In genomic region chr10:8033812-8034665, GRCh38 we compare ENCODE assay signal across 11 cellular contexts. TPM values are rescaled to one million over a fixed set of nuclear protein-coding genes. Genes with fewer than 3 reads are reported as not detected.
DNase-seq lines count a peak whose midpoint lies in the region; ATAC-seq and TF ChIP-seq lines count a peak whose summit lies in the region.
"Had no signal": no experiment of that assay in that cellular context is flagged by ENCODE, and none has a peak within 500 bp of the region (broad histone marks: within the 10 kb centered on the region; RNA-seq: fewer than 3 reads in every experiment).

No MANE protein-coding gene starts in this region.

- no peak for TF ChIP-seq EP300 in suprapubic skin (IDR thresholded peaks at IDR 0.05)

- H3K4me3 ChIP-seq in lower lobe of right lung (peak overlapping the region; percentile 6), suprapubic skin (peak overlapping the region; percentile 40)

- peak; percentile 5 for DNase-seq in activated naive CD4-positive, alpha-beta T cell treated with Interleukin-2 at 50 U/mL for 16 hours
- no peak for DNase-seq in activated naive CD4-positive, alpha-beta T cell (lab: John Stamatoyannopoulos, UW)
- DNase-seq in ecto neural progenitor cell (ENCODE audit: low spot score) (peak; percentile 55), lower lobe of right lung (no peak), suprapubic skin (ENCODE audit: low spot score in 2 of 2) (no peak), T-helper 9 cell (no peak)
- DNase-seq in NK-92 treated with Interleukin-12 subunit alpha and Interleukin-12 subunit beta, amount 100 ng/mL, for 24 hours (lab: John Stamatoyannopoulos, UW) = no peak
- DNase-seq: NCI-H748 treated with DMSO at 0.1 percent for 48 hours; stimulated activated CD4-positive, alpha-beta T cell treated with anti-CD3 and anti-CD28 coated beads, Interleukin-2, amount 100 ng/mL, for 48 hours had no signal

- TF ChIP-seq POLR2A in suprapubic skin (IDR thresholded peaks at IDR 0.05) = no peak

- WGBS in suprapubic skin = under 1% methylated on average over 33 of the region's 54 CpGs

- H3K27ac ChIP-seq in lower lobe of right lung (no peak overlapping the region), suprapubic skin (no peak overlapping the region)
- H3K27ac ChIP-seq: tibial artery had no signal

- H3K36me3 ChIP-seq in lower lobe of right lung (no peaks in the 10 kb centered on the region), suprapubic skin (no peaks in the 10 kb centered on the region)
- H3K36me3 ChIP-seq: tibial artery had no signal

- ATAC-seq in lower lobe of right lung = peak; percentile 28 to 36
- no peak for ATAC-seq in HG02678 (IDR thresholded peaks at IDR 0.05; ENCODE audit: unreplicated experiment)

- TF ChIP-seq CTCF in lower lobe of right lung (IDR thresholded peaks at IDR 0.05) (no peak), suprapubic skin (IDR thresholded peaks at IDR 0.05) (no peak)

- H3K27me3 ChIP-seq in lower lobe of right lung (ENCODE audit: low read depth) (peaks cover 94% of the 10 kb centered on the region), suprapubic skin (peaks cover 85% of the 10 kb centered on the region)

- intact Hi-C loops in lower lobe of right lung (cut with DNase I) = no loop called here

- H3K4me1 ChIP-seq in lower lobe of right lung (peaks cover 18% of the 10 kb centered on the region), suprapubic skin (peaks cover 45% of the 10 kb centered on the region)

- H3K9me3 ChIP-seq in lower lobe of right lung (no peaks in the 10 kb centered on the region), suprapubic skin (no peaks in the 10 kb centered on the region)
- H3K9me3 ChIP-seq: tibial artery had no signal

RNA-seq across cellular contexts. Expression of gene GATA3, which starts 20.4 kb away (rescaled TPM):
- total RNA-seq in lower lobe of right lung = 4.6 TPM
- total RNA-seq in suprapubic skin = 100 to 1,000 TPM in 3 of 4 donors, 10 to 100 TPM in 1; 91.0 to 241 (median 164) TPM

Comparison
In these comparisons a context has a peak if more than half of its experiments do, and no peak if none do; other contexts are left out.
1. DNase-seq: peak in activated naive CD4-positive, alpha-beta T cell treated with Interleukin-2 at 50 U/mL for 16 hours (single experiment) and ecto neural progenitor cell (single experiment); none in activated naive CD4-positive, alpha-beta T cell (0 of 4), lower lobe of right lung (single experiment), suprapubic skin (0 of 2), T-helper 9 cell (single experiment) and NK-92 treated with Interleukin-12 subunit alpha and Interleukin-12 subunit beta, amount 100 ng/mL, for 24 hours (single experiment).
2. RNA of gene GATA3, which starts 20.4 kb away (total RNA-seq): 91.0 to 241 TPM in suprapubic skin; 4.6 TPM in lower lobe of right lung (single experiment); every median in the first group is over 10 times any median in the second.